In genomic region chr2:42089340-42089925, GRCh38 we compare ENCODE assay signal across 8 cellular contexts. TPM values are rescaled to one million over a fixed set of nuclear protein-coding genes. Genes with fewer than 3 reads are reported as not detected.
DNase-seq lines count a peak whose midpoint lies in the region; ATAC-seq lines count a peak whose summit lies in the region.

No MANE protein-coding gene starts in this region.

- DNase-seq in CD1c-positive myeloid dendritic cell (ENCODE audit: extremely low spot score) (peak; percentile 65), RPMI8226 (peak; percentile 80), iPS-NIHi11 (ENCODE audit: low spot score) (peak; percentile 85), hippocampal formation (lab: John Stamatoyannopoulos, UW) (no peak)
- peak; percentile 78 for DNase-seq in activated naive CD8-positive, alpha-beta T cell treated with anti-CD3 and anti-CD28 coated beads, Interleukin-2, amount 10 ng/mL, durations not matched to agents 7 days and 5 days
- peak; percentile 55 for DNase-seq in stimulated activated CD8-positive, alpha-beta memory T cell treated with anti-CD3 and anti-CD28 coated beads, Interleukin-4, amount 100 ng/mL, for 24 hours (ENCODE audit: low read depth)

- POLR2A ChIA-PET in activated naive CD8-positive, alpha-beta T cell treated with anti-CD3 and anti-CD28 coated beads, Interleukin-2, amount 10 ng/mL, durations not matched to agents 7 days and 5 days (lab: Charles Lee): interaction anchor here (0.9 kb wide), 1 partner anchor 255 kb away, joined by 5 read pairs; no protein-coding TSS in a partner anchor

- no peaks in the 10 kb centered on the region for H3K9me3 Mint-ChIP-seq in activated naive CD8-positive, alpha-beta T cell treated with anti-CD3 and anti-CD28 coated beads, Interleukin-2, amount 10 ng/mL, durations not matched to agents 7 days and 5 days

- no peak overlapping the region for H3K27ac Mint-ChIP-seq in activated naive CD8-positive, alpha-beta T cell treated with anti-CD3 and anti-CD28 coated beads, Interleukin-2, amount 10 ng/mL, durations not matched to agents 7 days and 5 days

- ATAC-seq in GM19397 (IDR thresholded peaks at IDR 0.05; ENCODE audit: unreplicated experiment) (peak; percentile 71), HG03378 (IDR thresholded peaks at IDR 0.05; ENCODE audit: unreplicated experiment) (peak; percentile 77)
- ATAC-seq in activated naive CD8-positive, alpha-beta T cell treated with anti-CD3 and anti-CD28 coated beads, Interleukin-2, amount 10 ng/mL, durations not matched to agents 7 days and 5 days (ENCODE audit: low read depth): peak; percentile 79

- H3K4me1 Mint-ChIP-seq in activated naive CD8-positive, alpha-beta T cell treated with anti-CD3 and anti-CD28 coated beads, Interleukin-2, amount 10 ng/mL, durations not matched to agents 7 days and 5 days: peaks cover 7% of the 10 kb centered on the region

- no peaks in the 10 kb centered on the region for H3K36me3 Mint-ChIP-seq in activated naive CD8-positive, alpha-beta T cell treated with anti-CD3 and anti-CD28 coated beads, Interleukin-2, amount 10 ng/mL, durations not matched to agents 7 days and 5 days

- H3K27me3 Mint-ChIP-seq in activated naive CD8-positive, alpha-beta T cell treated with anti-CD3 and anti-CD28 coated beads, Interleukin-2, amount 10 ng/mL, durations not matched to agents 7 days and 5 days: peaks cover 26% of the 10 kb centered on the region

- H3K4me3 Mint-ChIP-seq in activated naive CD8-positive, alpha-beta T cell treated with anti-CD3 and anti-CD28 coated beads, Interleukin-2, amount 10 ng/mL, durations not matched to agents 7 days and 5 days: no peak overlapping the region

RNA-seq across cellular contexts. Expression of gene PKDCC, which starts 41.6 kb away (rescaled TPM):
- not detected for total RNA-seq in activated naive CD8-positive, alpha-beta T cell treated with anti-CD3 and anti-CD28 coated beads, Interleukin-2, amount 10 ng/mL, durations not matched to agents 7 days and 5 days

Comparison
In these comparisons a context has a peak if more than half of its experiments do, and no peak if none do; other contexts are left out.
1. DNase-seq: peak in CD1c-positive myeloid dendritic cell (single experiment), RPMI8226 (single experiment), activated naive CD8-positive, alpha-beta T cell treated with anti-CD3 and anti-CD28 coated beads, Interleukin-2, amount 10 ng/mL, durations not matched to agents 7 days and 5 days (single experiment), iPS-NIHi11 (single experiment) and stimulated activated CD8-positive, alpha-beta memory T cell treated with anti-CD3 and anti-CD28 coated beads, Interleukin-4, amount 100 ng/mL, for 24 hours (single experiment); none in hippocampal formation (0 of 2).
2. Peak in every context shown above with its lines, with median percentiles within 50 percentile points of each other: ATAC-seq.